ENCODE assay signal across 1 cellular context in genomic region chr16:69859105-69859969, GRCh38.
TF ChIP-seq lines count a peak whose summit lies in the region.

No MANE protein-coding gene starts in this region.

TF ChIP-seq in HepG2, 621 proteins besides CTCF, POLR2A, EP300 and RAD21 (continued from another document and continues in another):
- no peak for TF ChIP-seq LBX2 (CRISPR knock-in tag; IDR thresholded peaks at IDR 0.05; ENCODE audit: borderline replicate concordance)
- no peak for TF ChIP-seq MAF1 (CRISPR knock-in tag; IDR thresholded peaks at IDR 0.05; ENCODE audit: borderline replicate concordance)
- TF ChIP-seq BCLAF1 (IDR thresholded peaks at IDR 0.05) = no peak
- TF ChIP-seq, protein P1, sequence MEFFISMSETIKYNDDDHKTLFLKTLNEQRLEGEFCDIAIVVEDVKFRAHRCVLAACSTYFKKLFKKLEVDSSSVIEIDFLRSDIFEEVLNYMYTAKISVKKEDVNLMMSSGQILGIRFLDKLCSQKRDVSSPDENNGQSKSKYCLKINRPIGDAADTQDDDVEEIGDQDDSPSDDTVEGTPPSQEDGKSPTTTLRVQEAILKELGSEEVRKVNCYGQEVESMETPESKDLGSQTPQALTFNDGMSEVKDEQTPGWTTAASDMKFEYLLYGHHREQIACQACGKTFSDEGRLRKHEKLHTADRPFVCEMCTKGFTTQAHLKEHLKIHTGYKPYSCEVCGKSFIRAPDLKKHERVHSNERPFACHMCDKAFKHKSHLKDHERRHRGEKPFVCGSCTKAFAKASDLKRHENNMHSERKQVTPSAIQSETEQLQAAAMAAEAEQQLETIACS (CRISPR knock-in tag; IDR thresholded peaks at IDR 0.05) = no peak
- TF ChIP-seq FOXP1 (IDR thresholded peaks at IDR 0.05) = 0 out of 2 replicates have a peak, but pooled peaks have one; percentile 26
- peak; percentile 75 for TF ChIP-seq FOXP1 (CRISPR knock-in tag; IDR thresholded peaks at IDR 0.05)
- TF ChIP-seq, protein P2, sequence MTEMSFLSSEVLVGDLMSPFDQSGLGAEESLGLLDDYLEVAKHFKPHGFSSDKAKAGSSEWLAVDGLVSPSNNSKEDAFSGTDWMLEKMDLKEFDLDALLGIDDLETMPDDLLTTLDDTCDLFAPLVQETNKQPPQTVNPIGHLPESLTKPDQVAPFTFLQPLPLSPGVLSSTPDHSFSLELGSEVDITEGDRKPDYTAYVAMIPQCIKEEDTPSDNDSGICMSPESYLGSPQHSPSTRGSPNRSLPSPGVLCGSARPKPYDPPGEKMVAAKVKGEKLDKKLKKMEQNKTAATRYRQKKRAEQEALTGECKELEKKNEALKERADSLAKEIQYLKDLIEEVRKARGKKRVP (CRISPR knock-in tag; IDR thresholded peaks at IDR 0.05) = no peak
- TF ChIP-seq ZNF136 (CRISPR knock-in tag; IDR thresholded peaks at IDR 0.05; ENCODE audit: low read depth) = 0 out of 2 replicates have a peak, but pooled peaks have one; percentile 67
- peak; percentile 91 for TF ChIP-seq NCOR1 (IDR thresholded peaks at IDR 0.05; ENCODE audit: borderline replicate concordance, low read length)
- TF ChIP-seq, protein P3, sequence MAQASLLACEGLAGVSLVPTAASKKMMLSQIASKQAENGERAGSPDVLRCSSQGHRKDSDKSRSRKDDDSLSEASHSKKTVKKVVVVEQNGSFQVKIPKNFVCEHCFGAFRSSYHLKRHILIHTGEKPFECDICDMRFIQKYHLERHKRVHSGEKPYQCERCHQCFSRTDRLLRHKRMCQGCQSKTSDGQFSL (CRISPR knock-in tag; IDR thresholded peaks at IDR 0.05) = no peak
- TF ChIP-seq AGO1 (IDR thresholded peaks at IDR 0.05; ENCODE audit: low read depth, low read length, poor library complexity, severe bottlenecking) = no peak
- peak; percentile 74 for TF ChIP-seq GFI1 (CRISPR knock-in tag; IDR thresholded peaks at IDR 0.05; ENCODE audit: borderline replicate concordance)
- peak; percentile 49; the same call in 1 of the 2 replicates for TF ChIP-seq ZNF44 (CRISPR knock-in tag; IDR thresholded peaks at IDR 0.05)
- TF ChIP-seq HOXA3 (CRISPR knock-in tag; IDR thresholded peaks at IDR 0.05) = peak; percentile 46; the same call in 1 of the 2 replicates
- TF ChIP-seq ZNF367 (CRISPR knock-in tag; IDR thresholded peaks at IDR 0.05; ENCODE audit: borderline replicate concordance) = no peak
- no peak for TF ChIP-seq ZNF792 (CRISPR knock-in tag; IDR thresholded peaks at IDR 0.05)
- TF ChIP-seq, protein P4, sequence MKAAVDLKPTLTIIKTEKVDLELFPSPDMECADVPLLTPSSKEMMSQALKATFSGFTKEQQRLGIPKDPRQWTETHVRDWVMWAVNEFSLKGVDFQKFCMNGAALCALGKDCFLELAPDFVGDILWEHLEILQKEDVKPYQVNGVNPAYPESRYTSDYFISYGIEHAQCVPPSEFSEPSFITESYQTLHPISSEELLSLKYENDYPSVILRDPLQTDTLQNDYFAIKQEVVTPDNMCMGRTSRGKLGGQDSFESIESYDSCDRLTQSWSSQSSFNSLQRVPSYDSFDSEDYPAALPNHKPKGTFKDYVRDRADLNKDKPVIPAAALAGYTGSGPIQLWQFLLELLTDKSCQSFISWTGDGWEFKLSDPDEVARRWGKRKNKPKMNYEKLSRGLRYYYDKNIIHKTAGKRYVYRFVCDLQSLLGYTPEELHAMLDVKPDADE (CRISPR knock-in tag; IDR thresholded peaks at IDR 0.05) = no peak
- TF ChIP-seq, protein P5, sequence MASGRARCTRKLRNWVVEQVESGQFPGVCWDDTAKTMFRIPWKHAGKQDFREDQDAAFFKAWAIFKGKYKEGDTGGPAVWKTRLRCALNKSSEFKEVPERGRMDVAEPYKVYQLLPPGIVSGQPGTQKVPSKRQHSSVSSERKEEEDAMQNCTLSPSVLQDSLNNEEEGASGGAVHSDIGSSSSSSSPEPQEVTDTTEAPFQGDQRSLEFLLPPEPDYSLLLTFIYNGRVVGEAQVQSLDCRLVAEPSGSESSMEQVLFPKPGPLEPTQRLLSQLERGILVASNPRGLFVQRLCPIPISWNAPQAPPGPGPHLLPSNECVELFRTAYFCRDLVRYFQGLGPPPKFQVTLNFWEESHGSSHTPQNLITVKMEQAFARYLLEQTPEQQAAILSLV (CRISPR knock-in tag; IDR thresholded peaks at IDR 0.05; ENCODE audit: borderline replicate concordance) = 0 out of 2 replicates have a peak, but pooled peaks have one; percentile 53
- TF ChIP-seq GPN1 (CRISPR knock-in tag; IDR thresholded peaks at IDR 0.05; ENCODE audit: borderline replicate concordance) = no peak
- no peak for TF ChIP-seq ATRX (CRISPR knock-in tag; IDR thresholded peaks at IDR 0.05; ENCODE audit: borderline replicate concordance)
- no peak for TF ChIP-seq BHLHE40 (IDR thresholded peaks at IDR 0.05; ENCODE audit: low read length)
- TF ChIP-seq ZNF431 (CRISPR knock-in tag; IDR thresholded peaks at IDR 0.05; ENCODE audit: borderline replicate concordance, low read depth) = no peak
- no peak for TF ChIP-seq SMYD3 (CRISPR knock-in tag; IDR thresholded peaks at IDR 0.05)
- no peak for TF ChIP-seq NONO (IDR thresholded peaks at IDR 0.05)
- TF ChIP-seq NONO (CRISPR knock-in tag; conservative IDR thresholded peaks at IDR 0.05) = peak; percentile 55; the same call in 1 of the 2 replicates
- no peak for TF ChIP-seq ZNF672 (CRISPR knock-in tag; IDR thresholded peaks at IDR 0.05)
- TF ChIP-seq IRX3 (CRISPR knock-in tag; IDR thresholded peaks at IDR 0.05; ENCODE audit: borderline replicate concordance, low read depth) = no peak
- peak; percentile 71; the same call in 1 of the 2 replicates for TF ChIP-seq TARDBP (CRISPR knock-in tag; IDR thresholded peaks at IDR 0.05)
- no peak for TF ChIP-seq RFX1 (IDR thresholded peaks at IDR 0.05)
- peak; percentile 89 for TF ChIP-seq HNF4A (CRISPR knock-in tag; IDR thresholded peaks at IDR 0.05)
- peak; percentile 95 for TF ChIP-seq ARID3A (IDR thresholded peaks at IDR 0.05; ENCODE audit: low read depth, low read length)
- peak; percentile 81 for TF ChIP-seq ZNF274 (CRISPR knock-in tag; IDR thresholded peaks at IDR 0.05)
- TF ChIP-seq NFATC3 (CRISPR knock-in tag; IDR thresholded peaks at IDR 0.05) = peak; percentile 70; the same call in 1 of the 2 replicates
- TF ChIP-seq TBX2 (CRISPR knock-in tag; IDR thresholded peaks at IDR 0.05; ENCODE audit: borderline replicate concordance) = peak; percentile 95
- TF ChIP-seq MAFG (CRISPR knock-in tag; IDR thresholded peaks at IDR 0.05) = no peak
- TF ChIP-seq ZKSCAN5 (CRISPR knock-in tag; IDR thresholded peaks at IDR 0.05) = peak; percentile 31; the same call in 1 of the 2 replicates
- TF ChIP-seq SAP130 (CRISPR knock-in tag; IDR thresholded peaks at IDR 0.05; ENCODE audit: low read depth) = peak; percentile 54
- no peak for TF ChIP-seq TOE1 (CRISPR knock-in tag; IDR thresholded peaks at IDR 0.05)
- peak; percentile 74 for TF ChIP-seq STAG1 (CRISPR knock-in tag; IDR thresholded peaks at IDR 0.05)
- no peak for TF ChIP-seq ZNF549 (CRISPR knock-in tag; IDR thresholded peaks at IDR 0.05)
- TF ChIP-seq MXD4 (CRISPR knock-in tag; IDR thresholded peaks at IDR 0.05) = peak; percentile 67; the same call in 1 of the 2 replicates
- no peak for TF ChIP-seq EEA1 (CRISPR knock-in tag; IDR thresholded peaks at IDR 0.05; ENCODE audit: borderline replicate concordance)
- peak; percentile 56; the same call in 1 of the 2 replicates for TF ChIP-seq ZSCAN25 (CRISPR knock-in tag; IDR thresholded peaks at IDR 0.05)
- no peak for TF ChIP-seq GTF3A (CRISPR knock-in tag; conservative IDR thresholded peaks at IDR 0.05)
- TF ChIP-seq NKX3-1 (CRISPR knock-in tag; IDR thresholded peaks at IDR 0.05) = no peak
- no peak for TF ChIP-seq ATF1 (CRISPR knock-in tag; IDR thresholded peaks at IDR 0.05)
- TF ChIP-seq RAD51 (IDR thresholded peaks at IDR 0.05; ENCODE audit: borderline replicate concordance) = no peak
- TF ChIP-seq ZNF773 (CRISPR knock-in tag; IDR thresholded peaks at IDR 0.05; ENCODE audit: borderline replicate concordance) = no peak
- TF ChIP-seq, protein P6, sequence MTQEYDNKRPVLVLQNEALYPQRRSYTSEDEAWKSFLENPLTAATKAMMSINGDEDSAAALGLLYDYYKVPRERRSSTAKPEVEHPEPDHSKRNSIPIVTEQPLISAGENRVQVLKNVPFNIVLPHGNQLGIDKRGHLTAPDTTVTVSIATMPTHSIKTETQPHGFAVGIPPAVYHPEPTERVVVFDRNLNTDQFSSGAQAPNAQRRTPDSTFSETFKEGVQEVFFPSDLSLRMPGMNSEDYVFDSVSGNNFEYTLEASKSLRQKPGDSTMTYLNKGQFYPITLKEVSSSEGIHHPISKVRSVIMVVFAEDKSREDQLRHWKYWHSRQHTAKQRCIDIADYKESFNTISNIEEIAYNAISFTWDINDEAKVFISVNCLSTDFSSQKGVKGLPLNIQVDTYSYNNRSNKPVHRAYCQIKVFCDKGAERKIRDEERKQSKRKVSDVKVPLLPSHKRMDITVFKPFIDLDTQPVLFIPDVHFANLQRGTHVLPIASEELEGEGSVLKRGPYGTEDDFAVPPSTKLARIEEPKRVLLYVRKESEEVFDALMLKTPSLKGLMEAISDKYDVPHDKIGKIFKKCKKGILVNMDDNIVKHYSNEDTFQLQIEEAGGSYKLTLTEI (CRISPR knock-in tag; conservative IDR thresholded peaks at IDR 0.05) = no peak
- TF ChIP-seq, protein P7, sequence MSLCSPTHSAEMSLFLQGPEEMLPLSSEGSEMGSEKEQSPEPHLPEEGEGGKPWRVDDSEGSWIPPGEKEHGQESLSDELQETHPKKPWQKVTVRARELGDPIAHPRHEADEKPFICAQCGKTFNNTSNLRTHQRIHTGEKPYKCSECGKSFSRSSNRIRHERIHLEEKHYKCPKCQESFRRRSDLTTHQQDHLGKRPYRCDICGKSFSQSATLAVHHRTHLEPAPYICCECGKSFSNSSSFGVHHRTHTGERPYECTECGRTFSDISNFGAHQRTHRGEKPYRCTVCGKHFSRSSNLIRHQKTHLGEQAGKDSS (CRISPR knock-in tag; IDR thresholded peaks at IDR 0.05; ENCODE audit: borderline replicate concordance, low read depth) = peak; percentile 53; the same call in 1 of the 2 replicates
- no peak for TF ChIP-seq MIER2 (CRISPR knock-in tag; IDR thresholded peaks at IDR 0.05)
- TF ChIP-seq, protein P8, sequence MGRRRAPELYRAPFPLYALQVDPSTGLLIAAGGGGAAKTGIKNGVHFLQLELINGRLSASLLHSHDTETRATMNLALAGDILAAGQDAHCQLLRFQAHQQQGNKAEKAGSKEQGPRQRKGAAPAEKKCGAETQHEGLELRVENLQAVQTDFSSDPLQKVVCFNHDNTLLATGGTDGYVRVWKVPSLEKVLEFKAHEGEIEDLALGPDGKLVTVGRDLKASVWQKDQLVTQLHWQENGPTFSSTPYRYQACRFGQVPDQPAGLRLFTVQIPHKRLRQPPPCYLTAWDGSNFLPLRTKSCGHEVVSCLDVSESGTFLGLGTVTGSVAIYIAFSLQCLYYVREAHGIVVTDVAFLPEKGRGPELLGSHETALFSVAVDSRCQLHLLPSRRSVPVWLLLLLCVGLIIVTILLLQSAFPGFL (CRISPR knock-in tag; IDR thresholded peaks at IDR 0.05) = no peak
- no peak; the same call in 1 of the 2 replicates for TF ChIP-seq ZNF564 (CRISPR knock-in tag; IDR thresholded peaks at IDR 0.05)
